8 cellular contexts compared by ENCODE assay signal in genomic region chr1:145280638-145281036, GRCh38. TPM values are rescaled to one million over a fixed set of nuclear protein-coding genes. Genes with fewer than 3 reads are reported as not detected.
DNase-seq lines count a peak whose midpoint lies in the region; ATAC-seq, FAIRE-seq and TF ChIP-seq lines count a peak whose summit lies in the region.
"Not testable (repeated sequence)": the region's sequence is repeated elsewhere in the genome, so short reads cannot be mapped to it uniquely, and the experiment has no call there.

No MANE protein-coding gene starts in this region.

- DNase-seq in DMS53 (lab: John Stamatoyannopoulos, UW) (peak; percentile 84), HAP-1 (ENCODE audit: low spot score in 2 of 2) (peak in 1 of 2 experiments; percentile 79), OCI-M1 (lab: John Stamatoyannopoulos, UW) (peak; percentile 80), H1 (ENCODE audit: low read depth in 1 of 2, low spot score in 2 of 2) (peak in 1 of 2 experiments; percentile 56)
- not testable (repeated sequence) for DNase-seq in Jurkat, Clone E6-1 (ENCODE audit: low read depth, low spot score)
- DNase-seq in activated CD8-positive, alpha-beta memory T cell treated with anti-CD3 and anti-CD28 coated beads, Interleukin-2, amount 50 U/mL, for 1 hour (ENCODE audit: extremely low read depth): peak; percentile 34
- DNase-seq in naive thymus-derived CD4-positive, alpha-beta T cell: peak in 6 of 9 donors; percentile 70 to 86 (median 81)
- DNase-seq in stimulated activated CD8-positive, alpha-beta memory T cell treated with anti-CD3 and anti-CD28 coated beads, Interleukin-15, amount 100 ng/mL, for 48 hours (ENCODE audit: low read depth in 2 of 2): peak; percentile 50 to 69

- ATAC-seq in naive thymus-derived CD4-positive, alpha-beta T cell: peak; percentile 68

- peaks cover 0 to 17% (median 4%) of the 10 kb centered on the region in 7 donors for H3K4me1 Mint-ChIP-seq in naive thymus-derived CD4-positive, alpha-beta T cell

- not testable (repeated sequence) for H3K9me3 Mint-ChIP-seq in naive thymus-derived CD4-positive, alpha-beta T cell

- not testable (repeated sequence) for H4K91ac ChIP-seq in H1 (replicated peaks; ENCODE audit: insufficient read length, low read length)

- not testable (repeated sequence) for H2BK12ac ChIP-seq in H1 (ENCODE audit: low read depth, low read length)

- H4K8ac ChIP-seq in H1 (ENCODE audit: extremely low read depth, insufficient read depth, low read length): not testable (repeated sequence)

- not testable (repeated sequence) for H3K36me3 ChIP-seq in HAP-1 (replicated peaks); H1 (ENCODE audit: control insufficient read depth in 2 of 4, insufficient read depth in 4 of 4, low read length in 3 of 4); naive thymus-derived CD4-positive, alpha-beta T cell (ENCODE audit: control insufficient read depth in 2 of 3, insufficient read depth in 3 of 3, low read length in 3 of 3)

- H4K5ac ChIP-seq in H1 (ENCODE audit: insufficient read length, low read depth, low read length): not testable (repeated sequence)

- H2AK5ac ChIP-seq in H1 (ENCODE audit: low read depth, low read length): not testable (repeated sequence)

- in situ Hi-C loops in HAP-1 (cut with MboI; ENCODE audit: low sequenced_read_pairs): not testable (repeated sequence)

- H3K4ac ChIP-seq in H1 (replicated peaks; ENCODE audit: insufficient read length, low read depth, low read length): not testable (repeated sequence)

- H2BK5ac ChIP-seq in H1 (ENCODE audit: low read depth, low read length): not testable (repeated sequence)

- H2BK15ac ChIP-seq in H1 (ENCODE audit: low read length): not testable (repeated sequence)

- not testable (repeated sequence) for H3K56ac ChIP-seq in H1 (replicated peaks; ENCODE audit: insufficient read length, low read depth, low read length)

- not testable (repeated sequence) for H3K9me3 ChIP-seq in HAP-1; H1 (ENCODE audit: insufficient read depth in 2 of 2, low read depth in 1 of 2, low read length in 1 of 2); naive thymus-derived CD4-positive, alpha-beta T cell (ENCODE audit: control insufficient read depth in 2 of 3, low read length in 3 of 3)

- peak overlapping the region; percentile 94 to 100 (median 99) for H3K27ac Mint-ChIP-seq in naive thymus-derived CD4-positive, alpha-beta T cell

- not testable (repeated sequence) for TF ChIP-seq CTCF in H1 (IDR thresholded peaks at IDR 0.05; ENCODE audit: control extremely low read depth in 1 of 3, insufficient read depth in 1 of 3, low read depth in 1 of 3, low read length in 3 of 3)

- not testable (repeated sequence) for H3K27ac ChIP-seq in H1 (ENCODE audit: low read depth, low read length)
- H3K27ac ChIP-seq in naive thymus-derived CD4-positive, alpha-beta T cell (ENCODE audit: low read depth, low read length): peak overlapping the region; percentile 84

- H3K27me3 Mint-ChIP-seq in naive thymus-derived CD4-positive, alpha-beta T cell: not testable (repeated sequence)

- CTCF ChIA-PET in H1 (lab: Charles Lee; ENCODE audit: partially characterized antibody); naive thymus-derived CD4-positive, alpha-beta T cell (lab: Charles Lee): not testable (repeated sequence)

- H3K23me2 ChIP-seq in H1 (ENCODE audit: low read depth, low read length): not testable (repeated sequence)

- not testable (repeated sequence) for TF ChIP-seq POLR2A in H1 (IDR thresholded peaks at IDR 0.05; ENCODE audit: control extremely low read depth in 1 of 2, low read depth in 2 of 2, low read length in 2 of 2)

- H3K23ac ChIP-seq in H1 (ENCODE audit: insufficient read length): not testable (repeated sequence)

- TF ChIP-seq EP300 in H1 (IDR thresholded peaks at IDR 0.05; ENCODE audit: borderline replicate concordance in 1 of 2, low read depth in 2 of 2, low read length in 2 of 2): not testable (repeated sequence)

- H3K14ac ChIP-seq in H1 (ENCODE audit: insufficient read length): not testable (repeated sequence)

- H2BK20ac ChIP-seq in H1 (ENCODE audit: low read length): not testable (repeated sequence)

- peak overlapping the region in 1 of 2 experiments; percentile 28; a peak in 2 of 4 replicates for H3K4me2 ChIP-seq in H1 (ENCODE audit: insufficient read depth in 1 of 2, low read depth in 2 of 2, low read length in 2 of 2)

- not testable (repeated sequence) for H2BK120ac ChIP-seq in H1 (replicated peaks; ENCODE audit: low read depth, low read length)

- POLR2A ChIA-PET in H1 (lab: Charles Lee; ENCODE audit: partially characterized antibody): interaction anchor here (0.6 to 1.1 kb wide), 4 partner anchors 145 to 729 kb away, joined by 3 to 8 read pairs (median 6); partner anchors contain the start of gene NBPF20
- POLR2A ChIA-PET in naive thymus-derived CD4-positive, alpha-beta T cell (lab: Charles Lee): not testable (repeated sequence)

- not testable (repeated sequence) for H3K9ac ChIP-seq in H1 (replicated peaks in 1 of 4; ENCODE audit: extremely low read depth in 1 of 4, low read depth in 3 of 4, low read length in 3 of 4)

- H3K79me2 ChIP-seq in H1 (ENCODE audit: control insufficient read depth in 1 of 2, insufficient read depth in 2 of 2, low read length in 2 of 2): not testable (repeated sequence)

- not testable (repeated sequence) for H3K18ac ChIP-seq in H1 (ENCODE audit: extremely low read depth, low read length)

- H2AFZ ChIP-seq in H1 (ENCODE audit: low read length): not testable (repeated sequence)

- intact Hi-C loops in naive thymus-derived CD4-positive, alpha-beta T cell (cut with micrococcal nuclease): not testable (repeated sequence)

- not testable (repeated sequence) for H3K79me1 ChIP-seq in H1 (ENCODE audit: low read depth, low read length)

- not testable (repeated sequence) for H4K20me1 ChIP-seq in H1 (replicated peaks in 1 of 2; ENCODE audit: control insufficient read depth in 1 of 2, insufficient read depth in 2 of 2, low read length in 2 of 2)

- WGBS in H1 (ENCODE audit: extremely low coverage in 1 of 2, insufficient coverage in 1 of 2, insufficient read length in 1 of 2, insufficient replicate concordance in 2 of 2, low coverage in 1 of 2, low lambda C conversion rate in 2 of 2, missing lambda C conversion rate in 1 of 2), 2 experiments: 1% methylated on average over 11 of the region's 24 CpGs; no CpG with 5 or more reads in 1 of the 2 experiments

- not testable (repeated sequence) for H3K27me3 ChIP-seq in HAP-1 (ENCODE audit: low read depth); H1 (replicated peaks in 1 of 4; ENCODE audit: control insufficient read depth in 3 of 4, extremely low read depth in 1 of 4, insufficient read depth in 3 of 4, low read length in 3 of 4); naive thymus-derived CD4-positive, alpha-beta T cell (ENCODE audit: control insufficient read depth in 2 of 2, insufficient read depth in 2 of 2, low read length in 2 of 2)

- H3K4me3 Mint-ChIP-seq in naive thymus-derived CD4-positive, alpha-beta T cell: peak overlapping the region; percentile 89 to 99 (median 96)

- TF ChIP-seq RAD21 in H1 (IDR thresholded peaks at IDR 0.05 in 1 of 2, conservative IDR thresholded peaks at IDR 0.05 in 1 of 2; ENCODE audit: low read depth in 2 of 2, low read length in 2 of 2): not testable (repeated sequence)

- not testable (repeated sequence) for H3K36me3 Mint-ChIP-seq in naive thymus-derived CD4-positive, alpha-beta T cell

- H3K4me1 ChIP-seq in HAP-1; H1 (replicated peaks in 1 of 4; ENCODE audit: control insufficient read depth in 3 of 4, insufficient read depth in 4 of 4, low read length in 3 of 4); naive thymus-derived CD4-positive, alpha-beta T cell (ENCODE audit: control insufficient read depth in 2 of 2, insufficient read depth in 2 of 2, low read length in 2 of 2): not testable (repeated sequence)

- peak overlapping the region; percentile 17 for H3K4me3 ChIP-seq in HAP-1
- peak overlapping the region; percentile 36 for H3K4me3 ChIP-seq in Jurkat, Clone E6-1 (ENCODE audit: low read length)
- 0 out of 8 replicates have a peak overlapping the region, but pooled peaks of 1 of the 4 experiments have one; percentile 15 for H3K4me3 ChIP-seq in H1 (ENCODE audit: extremely low read depth in 1 of 4, insufficient read depth in 2 of 4, low read depth in 3 of 4, low read length in 4 of 4)
- peak overlapping the region; percentile 37 for H3K4me3 ChIP-seq in naive thymus-derived CD4-positive, alpha-beta T cell (ENCODE audit: low read length)

- FAIRE-seq in H1 (lab: Jason Lieb, UNC): not testable (repeated sequence)

TF ChIP-seq in H1, 55 proteins besides CTCF, POLR2A, EP300 and RAD21:
- peak; percentile 20; the same call in 1 of the 2 replicates for TF ChIP-seq CREB1 (IDR thresholded peaks at IDR 0.05)

RNA-seq across cellular contexts. Expression of gene PPIAL4D, which starts 38.7 kb away (rescaled TPM):
- 12.1 TPM for polyA plus RNA-seq in Jurkat, Clone E6-1 (2012; ENCODE audit: insufficient read depth, insufficient read length)
- not detected in 2 replicates for total RNA-seq in H1 (2021; fragmentation: NEBNext Ultra II Directional; extraction: Animal tissue kit (Norgen Biotek cat#: 25700))
- polyA plus RNA-seq in H1 (2011; rRNA removed): not detected in 2 replicates
- not detected for polyA plus RNA-seq in H1 (2011; cell fraction: cytosol; rRNA removed)
- not detected for polyA plus RNA-seq in H1 (2011; cell fraction: nucleus; rRNA removed)
- polyA plus RNA-seq in H1 (2012, experiment 1 of 2): not detected in 4 replicates
- not detected for polyA plus RNA-seq in H1 (2012, experiment 2 of 2)
- not detected for polyA plus RNA-seq in H1 (2013, experiment 1 of 2)
- not detected for polyA plus RNA-seq in H1 (2013, experiment 2 of 2)
- polyA minus RNA-seq in H1 (2011; rRNA and poly(A)+ RNA removed): not detected in 2 replicates
- not detected for polyA minus RNA-seq in H1 (2011; cell fraction: cytosol; rRNA and poly(A)+ RNA removed)
- not detected for polyA minus RNA-seq in H1 (2011; cell fraction: nucleus; rRNA and poly(A)+ RNA removed)
- not detected for total RNA-seq in naive thymus-derived CD4-positive, alpha-beta T cell
- not detected for polyA plus RNA-seq in naive thymus-derived CD4-positive, alpha-beta T cell
